ENCODE assay signal across 9 cellular contexts in the genomic region with DNA sequence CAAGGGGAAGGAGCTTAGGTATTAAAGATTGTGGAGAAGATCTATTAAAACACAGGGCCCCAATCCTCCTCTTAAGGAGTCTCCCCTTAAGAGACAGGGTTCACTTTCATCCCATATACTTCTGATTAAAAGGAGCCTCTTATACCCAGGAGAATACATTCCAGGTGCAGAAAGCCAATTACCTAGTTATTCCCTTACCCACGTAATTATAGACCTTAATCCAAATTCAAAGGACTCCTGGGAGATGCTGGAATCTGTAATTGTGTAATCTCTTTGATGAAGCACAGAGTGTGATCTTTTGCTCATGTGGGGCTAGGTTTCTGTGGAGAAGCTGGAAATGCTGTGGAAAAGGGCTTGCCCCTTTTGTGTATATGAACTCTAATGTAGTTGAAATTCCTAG. TPM values are rescaled to one million over a fixed set of nuclear protein-coding genes. Genes with fewer than 3 reads are reported as not detected.
DNase-seq lines count a peak whose midpoint lies in the region; ATAC-seq, FAIRE-seq and TF ChIP-seq lines count a peak whose summit lies in the region.
"Had no signal": no experiment of that assay in that cellular context is flagged by ENCODE, and none has a peak within 500 bp of the region (broad histone marks: within the 10 kb centered on the region; RNA-seq: fewer than 3 reads in every experiment).

No MANE protein-coding gene starts in this region.

- TF ChIP-seq POLR2A in spleen (IDR thresholded peaks at IDR 0.05) (no peak), GM12892 (IDR thresholded peaks at IDR 0.05; ENCODE audit: low read depth, low read length) (no peak)

- H3K9me3 Mint-ChIP-seq in T-helper 2 cell treated with Interferon-gamma antibody and Interleukin-4, amounts not matched to agents 5 μg/mL and 100 μg/mL, for 36 hours: no peaks in the 10 kb centered on the region

- ATAC-seq in HG02840 (IDR thresholded peaks at IDR 0.05; ENCODE audit: low FRiP score, unreplicated experiment): no peak

- intact Hi-C loops in spleen (cut with DNase I; ENCODE audit: low total_unique reads): loop anchor here (5.0 kb wide), 1 partner anchor 120 kb away; no protein-coding TSS in a partner anchor

- H3K36me3 Mint-ChIP-seq in T-helper 2 cell treated with Interferon-gamma antibody and Interleukin-4, amounts not matched to agents 5 μg/mL and 100 μg/mL, for 36 hours (ENCODE audit: low read depth): peaks cover 18% of the 10 kb centered on the region

- H3K27me3 ChIP-seq in SJCRH30 (no peaks in the 10 kb centered on the region), spleen (replicated peaks in 1 of 7) (no peaks in the 10 kb centered on the region)
- H3K27me3 ChIP-seq: BE2C had no signal

- TF ChIP-seq CTCF in fibroblast of the aortic adventitia (IDR thresholded peaks at IDR 0.05; ENCODE audit: insufficient read depth, low read length) (no peak), spleen (IDR thresholded peaks at IDR 0.05 in 8 of 11, conservative IDR thresholded peaks at IDR 0.05 in 3 of 11) (no peak)

- H3K4me3 Mint-ChIP-seq in T-helper 2 cell treated with Interferon-gamma antibody and Interleukin-4, amounts not matched to agents 5 μg/mL and 100 μg/mL, for 36 hours: peak overlapping the region; percentile 83

- WGBS in spleen, 5 donors: 88 to 100% (median 97%) methylated on average over 1 of the region's 1 CpG

- no peaks in the 10 kb centered on the region for H3K36me3 ChIP-seq in SJCRH30
- peaks cover 0 to 4% (median 0%) of the 10 kb centered on the region in 6 donors for H3K36me3 ChIP-seq in spleen
- H3K36me3 ChIP-seq: BE2C had no signal

- no peak for FAIRE-seq in GM12892 (lab: Jason Lieb, UNC)

- no peaks in the 10 kb centered on the region for H3K27me3 Mint-ChIP-seq in T-helper 2 cell treated with Interferon-gamma antibody and Interleukin-4, amounts not matched to agents 5 μg/mL and 100 μg/mL, for 36 hours (ENCODE audit: low read depth)

- H3K9me3 ChIP-seq in SJCRH30 (replicated peaks): no peaks in the 10 kb centered on the region
- H3K9me3 ChIP-seq in spleen: no peaks in the 10 kb centered on the region
- H3K9me3 ChIP-seq: BE2C had no signal

- H3K4me3 ChIP-seq in SJCRH30: peak overlapping the region; percentile 76
- H3K4me3 ChIP-seq in fibroblast of the aortic adventitia (ENCODE audit: low read depth, low read length): peak overlapping the region; percentile 83
- peak overlapping the region in 1 of 8 donors; percentile 90 for H3K4me3 ChIP-seq in spleen

- H3K4me1 Mint-ChIP-seq in T-helper 2 cell treated with Interferon-gamma antibody and Interleukin-4, amounts not matched to agents 5 μg/mL and 100 μg/mL, for 36 hours (ENCODE audit: low read depth): peaks cover 45% of the 10 kb centered on the region

- H3K27ac ChIP-seq in SJCRH30 (no peak overlapping the region), spleen (peak overlapping the region; percentile 92 to 98 (median 96))

- H3K4me1 ChIP-seq in SJCRH30 (peaks cover 10% of the 10 kb centered on the region), spleen (peaks cover 26 to 46% (median 42%) of the 10 kb centered on the region in 6 donors)
- H3K4me1 ChIP-seq: BE2C had no signal

- no peak for DNase-seq in T-helper 2 cell treated with Interferon-gamma antibody and Interleukin-4, amounts not matched to agents 5 μg/mL and 100 μg/mL, for 36 hours (ENCODE audit: low spot score)
- no peak for DNase-seq in T-helper 2 cell
- DNase-seq in SJCRH30: no peak
- no peak for DNase-seq in fibroblast of the aortic adventitia (ENCODE audit: low read depth)
- no peak for DNase-seq in spleen
- no peak for DNase-seq in stimulated activated CD4-positive, alpha-beta T cell treated with anti-CD3 and anti-CD28 coated beads, Interleukin-1b, Interleukin-23, amount 100 ng/mL, for 48 hours
- DNase-seq in GM12892 (ENCODE audit: insufficient read length): no peak
- DNase-seq: BE2C had no signal

- no peak overlapping the region for H3K27ac Mint-ChIP-seq in T-helper 2 cell treated with Interferon-gamma antibody and Interleukin-4, amounts not matched to agents 5 μg/mL and 100 μg/mL, for 36 hours

RNA-seq across cellular contexts. Expression of a gene that starts 1.4 kb away (rescaled TPM):
- total RNA-seq in SJCRH30 (2014; rRNA removed; shearing (Covaris generic)): 31.0 and 32.3 TPM in 2 replicates
- total RNA-seq in fibroblast of the aortic adventitia (ENCODE audit: low replicate concordance): 13.5 and 29.6 TPM in 2 replicates
- 10 to 100 TPM; 29.9 to 42.9 (median 35.1) TPM for total RNA-seq in spleen
- 1 to 10 TPM; 7.1 to 10.0 (median 8.0) TPM for polyA plus RNA-seq in spleen
- 13.5 TPM for polyA plus RNA-seq in GM12892 (2012; ENCODE audit: missing spikeins)
